17 cellular contexts compared by ENCODE assay signal in genomic region chr9:36764364-36765076, GRCh38.
DNase-seq lines count a peak whose midpoint lies in the region; ATAC-seq and TF ChIP-seq lines count a peak whose summit lies in the region.
"Had no signal": no experiment of that assay in that cellular context is flagged by ENCODE, and none has a peak within 500 bp of the region (broad histone marks: within the 10 kb centered on the region; RNA-seq: fewer than 3 reads in every experiment).

No MANE protein-coding gene starts in this region.

- H3K9me3 ChIP-seq in SU-DHL-6 (ENCODE audit: insufficient read depth, low read length) (no peaks in the 10 kb centered on the region), tibial nerve (no peaks in the 10 kb centered on the region)
- H3K9me3 ChIP-seq: thyroid gland had no signal

- no peak overlapping the region for H3K9ac ChIP-seq in SU-DHL-6 (ENCODE audit: low read length)

- H3K27ac ChIP-seq in SU-DHL-6 (ENCODE audit: low read depth, low read length) (peak overlapping the region; percentile 81; the same call in 1 of the 2 replicates), tibial nerve (no peak overlapping the region)
- H3K27ac ChIP-seq: thyroid gland had no signal

- H3K4me1 ChIP-seq in tibial nerve = peaks cover 0 to 6% (median 0%) of the 10 kb centered on the region in 4 donors
- H3K4me1 ChIP-seq: thyroid gland had no signal

- no peak for TF ChIP-seq POLR2A in tibial nerve (IDR thresholded peaks at IDR 0.05)

- H3K27me3 ChIP-seq in SU-DHL-6 (ENCODE audit: low read length) (no peaks in the 10 kb centered on the region), tibial nerve (peaks cover 0 to 28% of the 10 kb centered on the region in 2 donors)
- H3K27me3 ChIP-seq: thyroid gland had no signal

- no peak for TF ChIP-seq EP300 in tibial nerve (IDR thresholded peaks at IDR 0.05)

- H3K79me2 ChIP-seq in SU-DHL-6 (ENCODE audit: insufficient read depth, low read length) = no peaks in the 10 kb centered on the region

- H3K36me3 ChIP-seq in SU-DHL-6 (ENCODE audit: low read length) (no peaks in the 10 kb centered on the region), tibial nerve (no peaks in the 10 kb centered on the region)
- H3K36me3 ChIP-seq: thyroid gland had no signal

- H3K4me3 ChIP-seq in SU-DHL-6 (ENCODE audit: insufficient read depth, low read length, poor library complexity, severe bottlenecking) (no peak overlapping the region), tibial nerve (no peak overlapping the region)
- H3K4me3 ChIP-seq: thyroid gland had no signal

- no peak for TF ChIP-seq CTCF in SU-DHL-6 (IDR thresholded peaks at IDR 0.05; ENCODE audit: insufficient read depth, low read length, poor library complexity, severe bottlenecking)
- no peak for TF ChIP-seq CTCF in tibial nerve (IDR thresholded peaks at IDR 0.05)

- H3K9me2 ChIP-seq in SU-DHL-6 (replicated peaks; ENCODE audit: insufficient read depth, low read length) = no peaks in the 10 kb centered on the region

- no peak for ATAC-seq in HG02623 (IDR thresholded peaks at IDR 0.05; ENCODE audit: unreplicated experiment)

- H3K4me2 ChIP-seq in SU-DHL-6 (ENCODE audit: low read depth, low read length, poor library complexity, severe bottlenecking) = peak overlapping the region; percentile 55

- peaks cover 13% of the 10 kb centered on the region for H3F3A ChIP-seq in SU-DHL-6 (ENCODE audit: insufficient read depth)

- no peaks in the 10 kb centered on the region for H4K20me1 ChIP-seq in SU-DHL-6 (ENCODE audit: low read depth, low read length)

- DNase-seq in NCI-H2227 (lab: John Stamatoyannopoulos, UW; ENCODE audit: unreplicated experiment) (peak; percentile 36), NCI-H2227 treated with DMSO at 0.1 percent for 48 hours (lab: John Stamatoyannopoulos, UW) (no peak), NCI-H2029 (lab: John Stamatoyannopoulos, UW) (peak; percentile 80), tibial nerve (ENCODE audit: low spot score in 2 of 2) (no peak)
- no peak for DNase-seq in activated T-cell treated with anti-CD3 and anti-CD28 coated beads, Interleukin-2, amount 50 U/mL, for 1 hour
- no peak for DNase-seq in activated CD4-positive, alpha-beta T cell treated with anti-CD3 and anti-CD28 coated beads, Interleukin-2, amount 50 U/mL, for 48 hours
- DNase-seq: activated CD4-positive, alpha-beta T cell treated with anti-CD3 and anti-CD28 coated beads, Interleukin-2, amount 50 U/mL, for 4 hours; activated effector memory CD4-positive, alpha-beta T cell treated with anti-CD3 and anti-CD28 coated beads, Interleukin-2, amount 50 U/mL, for 16 hours; DMS79; GOT3; islet precursor cell; RPMI8226; stimulated activated CD4-positive, alpha-beta T cell treated with anti-CD3 and anti-CD28 coated beads, Interleukin-15, amount 100 ng/mL, for 24 hours; T-helper 9 cell; thyroid gland had no signal

- no peak overlapping the region for H2AFZ ChIP-seq in SU-DHL-6 (ENCODE audit: low read depth, low read length, severe bottlenecking)

- 76 to 84% methylated on average over 14 of the region's 14 CpGs for WGBS in tibial nerve, 2 donors

Comparison
In these comparisons a context has a peak if more than half of its experiments do, and no peak if none do; other contexts are left out.
1. DNase-seq: peak in NCI-H2227 (single experiment) and NCI-H2029 (single experiment); none in NCI-H2227 treated with DMSO at 0.1 percent for 48 hours (single experiment), tibial nerve (0 of 2), activated T-cell treated with anti-CD3 and anti-CD28 coated beads, Interleukin-2, amount 50 U/mL, for 1 hour (single experiment) and activated CD4-positive, alpha-beta T cell treated with anti-CD3 and anti-CD28 coated beads, Interleukin-2, amount 50 U/mL, for 48 hours (0 of 2).